In genomic region chr14:67857778-67858350, GRCh38 we compare ENCODE assay signal across 17 cellular contexts.
"Had no signal": no experiment of that assay in that cellular context is flagged by ENCODE, and none has a peak within 500 bp of the region (broad histone marks: within the 10 kb centered on the region; RNA-seq: fewer than 3 reads in every experiment).

No MANE protein-coding gene starts in this region.

- H3K9me3 Mint-ChIP-seq: activated B cell treated with CpG ODN at 0.5 μM for 24 hours; activated CD4-positive, alpha-beta T cell treated with anti-CD3 and anti-CD28 coated beads, Interleukin-2, amount 10 ng/mL, durations not matched to agents 7 days and 5 days; activated naive CD8-positive, alpha-beta T cell treated with anti-CD3 and anti-CD28 coated beads for 36 hours; activated T-cell treated with anti-CD3 and anti-CD28 coated beads, Interleukin-2, amount 50 U/mL, for 72 hours; neural crest cell; stimulated activated effector memory CD8-positive, alpha-beta T cell treated with anti-CD3 and anti-CD28 coated beads, Interleukin-12 subunit alpha, Interleukin-12 subunit beta, amount 100 ng/mL, for 72 hours; T-helper 1 cell treated with Interleukin-12 subunit alpha and Interleukin-12 subunit beta and Interleukin-4 antibody, amounts not matched to agents 30 μg/mL and 1 μg/mL, for 36 hours had no signal

- H3K27me3 Mint-ChIP-seq: activated B cell treated with CpG ODN at 0.5 μM for 24 hours; activated CD4-positive, alpha-beta T cell treated with anti-CD3 and anti-CD28 coated beads, Interleukin-2, amount 10 ng/mL, durations not matched to agents 7 days and 5 days; activated naive CD8-positive, alpha-beta T cell treated with anti-CD3 and anti-CD28 coated beads for 36 hours had no signal

- H3K36me3 ChIP-seq: brain microvascular endothelial cell, gastrocnemius medialis, heart left ventricle, ovary, vagina had no signal

- H3K9me3 ChIP-seq: gastrocnemius medialis, heart left ventricle, ovary, vagina had no signal

- H3K27ac ChIP-seq: brain microvascular endothelial cell, gastrocnemius medialis, heart left ventricle, vagina had no signal

- H3K27ac Mint-ChIP-seq: activated B cell treated with CpG ODN at 0.5 μM for 24 hours; activated CD4-positive, alpha-beta T cell treated with anti-CD3 and anti-CD28 coated beads, Interleukin-2, amount 10 ng/mL, durations not matched to agents 7 days and 5 days; activated naive CD8-positive, alpha-beta T cell treated with anti-CD3 and anti-CD28 coated beads for 36 hours; activated T-cell treated with anti-CD3 and anti-CD28 coated beads, Interleukin-2, amount 50 U/mL, for 72 hours; stimulated activated effector memory CD8-positive, alpha-beta T cell treated with anti-CD3 and anti-CD28 coated beads, Interleukin-12 subunit alpha, Interleukin-12 subunit beta, amount 100 ng/mL, for 72 hours; T-helper 1 cell treated with Interleukin-12 subunit alpha and Interleukin-12 subunit beta and Interleukin-4 antibody, amounts not matched to agents 30 μg/mL and 1 μg/mL, for 36 hours had no signal

- H3K4me3 Mint-ChIP-seq: activated B cell treated with CpG ODN at 0.5 μM for 24 hours; activated CD4-positive, alpha-beta T cell treated with anti-CD3 and anti-CD28 coated beads, Interleukin-2, amount 10 ng/mL, durations not matched to agents 7 days and 5 days; activated naive CD8-positive, alpha-beta T cell treated with anti-CD3 and anti-CD28 coated beads for 36 hours; activated T-cell treated with anti-CD3 and anti-CD28 coated beads, Interleukin-2, amount 50 U/mL, for 72 hours; neural crest cell; stimulated activated effector memory CD8-positive, alpha-beta T cell treated with anti-CD3 and anti-CD28 coated beads, Interleukin-12 subunit alpha, Interleukin-12 subunit beta, amount 100 ng/mL, for 72 hours; T-helper 1 cell treated with Interleukin-12 subunit alpha and Interleukin-12 subunit beta and Interleukin-4 antibody, amounts not matched to agents 30 μg/mL and 1 μg/mL, for 36 hours had no signal

- ATAC-seq: activated T-cell treated with anti-CD3 and anti-CD28 coated beads, Interleukin-2, amount 50 U/mL, for 72 hours; gastrocnemius medialis; heart left ventricle; stimulated activated effector memory CD8-positive, alpha-beta T cell treated with anti-CD3 and anti-CD28 coated beads, Interleukin-12 subunit alpha, Interleukin-12 subunit beta, amount 100 ng/mL, for 72 hours had no signal

- H3K27me3 ChIP-seq: brain microvascular endothelial cell, gastrocnemius medialis, heart left ventricle, ovary, vagina had no signal

- DNase-seq: activated B cell treated with CpG ODN at 0.5 μM for 24 hours; activated CD4-positive, alpha-beta T cell treated with anti-CD3 and anti-CD28 coated beads, Interleukin-2, amount 10 ng/mL, durations not matched to agents 7 days and 5 days; activated CD8-positive, alpha-beta memory T cell treated with anti-CD3 and anti-CD28 coated beads, Interleukin-2, amount 50 U/mL, for 48 hours; activated gamma-delta T cell; activated naive CD8-positive, alpha-beta T cell treated with anti-CD3 and anti-CD28 coated beads for 36 hours; activated T-cell treated with anti-CD3 and anti-CD28 coated beads, Interleukin-2, amount 50 U/mL, for 72 hours; brain microvascular endothelial cell; cerebellar nuclear complex; erythroblast; gastrocnemius medialis; midbrain; ovary had no signal

- H3K36me3 Mint-ChIP-seq: activated naive CD8-positive, alpha-beta T cell treated with anti-CD3 and anti-CD28 coated beads for 36 hours; stimulated activated effector memory CD8-positive, alpha-beta T cell treated with anti-CD3 and anti-CD28 coated beads, Interleukin-12 subunit alpha, Interleukin-12 subunit beta, amount 100 ng/mL, for 72 hours had no signal

- H3K4me3 ChIP-seq: gastrocnemius medialis, heart left ventricle, ovary, vagina had no signal

- H3K4me1 Mint-ChIP-seq: neural crest cell had no signal

- H3K4me1 ChIP-seq: gastrocnemius medialis, vagina had no signal
